25 cellular contexts compared by ENCODE assay signal in genomic region chr2:41027095-41027494, GRCh38.
"Had no signal": no experiment of that assay in that cellular context is flagged by ENCODE, and none has a peak within 500 bp of the region (broad histone marks: within the 10 kb centered on the region; RNA-seq: fewer than 3 reads in every experiment).

No MANE protein-coding gene starts in this region.

- H3K9me3 Mint-ChIP-seq: activated CD4-positive, alpha-beta T cell treated with anti-CD3 and anti-CD28 coated beads, Interleukin-2, amount 10 ng/mL, durations not matched to agents 24 days and 14 days had no signal

- H3K9me3 ChIP-seq: adrenal gland, SJCRH30, SK-N-SH had no signal

- H3K27ac Mint-ChIP-seq: activated CD4-positive, alpha-beta T cell treated with anti-CD3 and anti-CD28 coated beads, Interleukin-2, amount 10 ng/mL, durations not matched to agents 24 days and 14 days; activated CD8-positive, alpha-beta memory T cell treated with anti-CD3 and anti-CD28 coated beads, Interleukin-2, amount 10 ng/mL, durations not matched to agents 7 days and 5 days; activated naive CD4-positive, alpha-beta T cell treated with anti-CD3 and anti-CD28 coated beads for 36 hours; activated naive CD8-positive, alpha-beta T cell; activated T-helper 17 cell treated with anti-CD3 and anti-CD28 coated beads, Interleukin-2, amount 50 U/mL, for 72 hours had no signal

- ATAC-seq: activated CD8-positive, alpha-beta memory T cell treated with anti-CD3 and anti-CD28 coated beads, Interleukin-2, amount 10 ng/mL, durations not matched to agents 7 days and 5 days; activated T-cell treated with anti-CD3 and anti-CD28 coated beads, Interleukin-2, amount 50 U/mL, for 4 hours; activated T-helper 17 cell treated with anti-CD3 and anti-CD28 coated beads, Interleukin-2, amount 50 U/mL, for 72 hours; Panc1; Right ventricle myocardium inferior had no signal

- H3K27me3 ChIP-seq: adrenal gland had no signal

- DNase-seq: activated CD4-positive, alpha-beta T cell treated with anti-CD3 and anti-CD28 coated beads, Interleukin-2, amount 10 ng/mL, durations not matched to agents 24 days and 14 days; activated CD4-positive, alpha-beta T cell treated with anti-CD3 and anti-CD28 coated beads, Interleukin-2, amount 50 U/mL, for 48 hours; activated CD8-positive, alpha-beta memory T cell treated with anti-CD3 and anti-CD28 coated beads, Interleukin-2, amount 10 ng/mL, durations not matched to agents 7 days and 5 days; activated gamma-delta T cell; activated naive CD4-positive, alpha-beta T cell treated with anti-CD3 and anti-CD28 coated beads for 36 hours; activated T-cell treated with anti-CD3 and anti-CD28 coated beads, Interleukin-2, amount 50 U/mL, for 4 hours; adrenal gland; anterior cingulate cortex; cerebellar nuclear complex; Kasumi-1; NCI-H1048; NCI-H146; NCI-H187 treated with DMSO at 0.1 percent for 48 hours; NCI-H2081 treated with DMSO at 0.1 percent for 48 hours; NCI-H446; NCI-H524; OCI-M1; RPMI8226; SJCRH30; SK-N-SH had no signal

- H3K27me3 Mint-ChIP-seq: activated CD4-positive, alpha-beta T cell treated with anti-CD3 and anti-CD28 coated beads, Interleukin-2, amount 10 ng/mL, durations not matched to agents 24 days and 14 days; activated CD8-positive, alpha-beta memory T cell treated with anti-CD3 and anti-CD28 coated beads, Interleukin-2, amount 10 ng/mL, durations not matched to agents 7 days and 5 days; activated naive CD8-positive, alpha-beta T cell; activated T-helper 17 cell treated with anti-CD3 and anti-CD28 coated beads, Interleukin-2, amount 50 U/mL, for 72 hours had no signal

- H3K27ac ChIP-seq: adrenal gland, SJCRH30, VCaP had no signal

- H3K4me1 Mint-ChIP-seq: activated CD4-positive, alpha-beta T cell treated with anti-CD3 and anti-CD28 coated beads, Interleukin-2, amount 10 ng/mL, durations not matched to agents 24 days and 14 days; activated CD8-positive, alpha-beta memory T cell treated with anti-CD3 and anti-CD28 coated beads, Interleukin-2, amount 10 ng/mL, durations not matched to agents 7 days and 5 days; activated T-helper 17 cell treated with anti-CD3 and anti-CD28 coated beads, Interleukin-2, amount 50 U/mL, for 72 hours had no signal

- H3K36me3 Mint-ChIP-seq: activated CD8-positive, alpha-beta memory T cell treated with anti-CD3 and anti-CD28 coated beads, Interleukin-2, amount 10 ng/mL, durations not matched to agents 7 days and 5 days; activated naive CD8-positive, alpha-beta T cell had no signal

- H3K36me3 ChIP-seq: adrenal gland, SJCRH30 had no signal

- H3K4me2 ChIP-seq: SK-N-SH had no signal

- H3K4me3 Mint-ChIP-seq: activated CD4-positive, alpha-beta T cell treated with anti-CD3 and anti-CD28 coated beads, Interleukin-2, amount 10 ng/mL, durations not matched to agents 24 days and 14 days; activated CD8-positive, alpha-beta memory T cell treated with anti-CD3 and anti-CD28 coated beads, Interleukin-2, amount 10 ng/mL, durations not matched to agents 7 days and 5 days; activated naive CD4-positive, alpha-beta T cell treated with anti-CD3 and anti-CD28 coated beads for 36 hours; activated naive CD8-positive, alpha-beta T cell; activated T-cell treated with anti-CD3 and anti-CD28 coated beads, Interleukin-2, amount 50 U/mL, for 4 hours; activated T-helper 17 cell treated with anti-CD3 and anti-CD28 coated beads, Interleukin-2, amount 50 U/mL, for 72 hours had no signal

- H3K9ac ChIP-seq: SK-N-SH had no signal

- H3K9me2 ChIP-seq: SK-N-SH had no signal

- H3K4me1 ChIP-seq: adrenal gland, SJCRH30 had no signal

- H3K4me3 ChIP-seq: adrenal gland, SJCRH30 had no signal
